In the genomic region with DNA sequence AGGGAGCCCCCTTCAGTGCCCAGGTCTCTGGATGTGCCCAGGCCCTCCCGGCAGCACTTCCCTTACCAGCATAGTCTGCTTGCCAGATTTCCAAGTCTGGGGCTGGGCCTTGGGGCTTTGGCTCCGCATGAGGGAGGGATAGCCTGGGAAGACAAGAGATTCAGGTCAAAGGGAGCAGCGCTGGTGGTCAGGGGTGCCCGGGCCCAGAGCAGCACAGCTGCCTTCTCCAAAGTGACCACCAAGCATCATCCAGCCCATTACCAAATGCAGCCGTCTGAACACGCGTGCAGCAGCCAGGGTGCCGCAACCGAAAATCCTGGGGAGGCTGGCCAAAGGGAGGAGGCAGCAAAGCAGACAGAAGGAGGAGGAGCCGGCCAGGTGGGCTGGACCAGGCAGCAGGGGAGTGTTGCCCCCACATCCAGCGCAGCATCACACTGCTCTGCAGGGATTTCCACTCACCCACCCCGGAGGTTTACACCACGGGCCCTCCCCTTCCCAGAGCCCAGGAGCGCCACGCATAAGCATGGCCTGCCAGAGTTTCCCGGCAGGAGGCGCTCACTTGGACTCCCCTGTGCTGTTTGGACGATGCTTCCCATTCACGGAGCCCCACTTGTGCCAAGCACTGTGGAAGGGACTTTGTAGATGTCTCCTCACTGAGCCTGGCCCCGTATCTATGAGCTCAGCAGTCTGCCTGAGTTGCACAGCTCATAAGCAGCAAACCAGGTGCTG, we compare ENCODE assay signal across 24 cellular contexts. TPM values are rescaled to one million over a fixed set of nuclear protein-coding genes. Genes with fewer than 3 reads are reported as not detected.
DNase-seq lines count a peak whose midpoint lies in the region; ATAC-seq and TF ChIP-seq lines count a peak whose summit lies in the region.
"Had no signal": no experiment of that assay in that cellular context is flagged by ENCODE, and none has a peak within 500 bp of the region (broad histone marks: within the 10 kb centered on the region; RNA-seq: fewer than 3 reads in every experiment).

No MANE protein-coding gene starts in this region.

- in situ Hi-C loops in ACHN (cut with HindIII; ENCODE audit: low pct_ligation_motif_present, low pct_unique_long_range_greater_than_20kb, low sequenced_read_pairs): no loop called here

- H3K27me3 Mint-ChIP-seq in GM23338 (ENCODE audit: insufficient read depth, low read depth, poor library complexity) (peaks cover 10% of the 10 kb centered on the region), WTC11 (ENCODE audit: low read depth) (no peaks in the 10 kb centered on the region)

- H3F3A ChIP-seq in GM23338 (replicated peaks; ENCODE audit: low read depth): no peaks in the 10 kb centered on the region

- H3K27me3 ChIP-seq in GM23338 (ENCODE audit: insufficient read depth): no peaks in the 10 kb centered on the region
- H3K27me3 ChIP-seq: gastrocnemius medialis had no signal

- no peaks in the 10 kb centered on the region for H3K36me3 ChIP-seq in GM23338 (ENCODE audit: insufficient read depth)
- H3K36me3 ChIP-seq: gastrocnemius medialis had no signal

- ATAC-seq in GM23338 (peak; percentile 34; the same call in 2 of the 3 replicates), WTC11 (peak; percentile 33; the same call in 1 of the 2 replicates), HG02678 (IDR thresholded peaks at IDR 0.05; ENCODE audit: unreplicated experiment) (no peak)
- ATAC-seq: gastrocnemius medialis had no signal

- H3K4me3 ChIP-seq in GM23338 (no peak overlapping the region), fibroblast of the aortic adventitia (ENCODE audit: low read depth, low read length) (no peak overlapping the region)
- H3K4me3 ChIP-seq: gastrocnemius medialis had no signal

- no peaks in the 10 kb centered on the region for H3K79me2 ChIP-seq in GM23338 (replicated peaks; ENCODE audit: insufficient read depth)

- H3K4me3 Mint-ChIP-seq in GM23338 (no peak overlapping the region), WTC11 (no peak overlapping the region)
- H3K4me3 Mint-ChIP-seq: activated CD4-positive, alpha-beta memory T cell treated with anti-CD3 and anti-CD28 coated beads, Interleukin-2, amount 10 ng/mL, durations not matched to agents 7 days and 5 days; activated naive CD4-positive, alpha-beta T cell treated with anti-CD3 and anti-CD28 coated beads, Interleukin-2, amount 10 ng/mL, durations not matched to agents 7 days and 5 days; activated T-cell treated with anti-CD3 and anti-CD28 coated beads, Interleukin-2, amount 50 U/mL, for 24 hours; CD4-positive, alpha-beta T cell; mesothelial cell of epicardium; nephron had no signal

- POLR2A ChIA-PET in WTC11 (lab: Charles Lee): no interaction called here

- TF ChIP-seq CTCF in 22Rv1 (IDR thresholded peaks at IDR 0.05) (peak; percentile 54), GM23338 (conservative IDR thresholded peaks at IDR 0.05; ENCODE audit: low read depth in 2 of 2) (peak in 1 of 2 experiments; percentile 48; a peak in 3 of 4 replicates), WTC11 (IDR thresholded peaks at IDR 0.05) (no peak), fibroblast of the aortic adventitia (IDR thresholded peaks at IDR 0.05; ENCODE audit: insufficient read depth, low read length) (peak; percentile 15)

- no peaks in the 10 kb centered on the region; the same call in 2 of the 3 replicates for H3K36me3 Mint-ChIP-seq in GM23338 (ENCODE audit: low read depth)
- no peaks in the 10 kb centered on the region for H3K36me3 Mint-ChIP-seq in WTC11
- H3K36me3 Mint-ChIP-seq: activated naive CD4-positive, alpha-beta T cell treated with anti-CD3 and anti-CD28 coated beads, Interleukin-2, amount 10 ng/mL, durations not matched to agents 7 days and 5 days; mesothelial cell of epicardium had no signal

- DNase-seq in GM23338 (ENCODE audit: low spot score): no peak
- DNase-seq in WTC11 (ENCODE audit: low spot score): peak; percentile 36
- DNase-seq in fibroblast of the aortic adventitia (ENCODE audit: low read depth): no peak
- DNase-seq in activated effector memory CD4-positive, alpha-beta T cell treated with Interleukin-2 at 50 U/mL for 16 hours: no peak
- DNase-seq in ACHN: no peak
- no peak for DNase-seq in iPS-NIHi7 (ENCODE audit: extremely low spot score)
- DNase-seq: activated CD4-positive, alpha-beta memory T cell treated with anti-CD3 and anti-CD28 coated beads, Interleukin-2, amount 10 ng/mL, durations not matched to agents 7 days and 5 days; activated naive CD4-positive, alpha-beta T cell treated with anti-CD3 and anti-CD28 coated beads, Interleukin-2, amount 10 ng/mL, durations not matched to agents 7 days and 5 days; activated T-cell treated with anti-CD3 and anti-CD28 coated beads, Interleukin-2, amount 50 U/mL, for 24 hours; aorta; CD4-positive, alpha-beta T cell; cortex of kidney; DMS79 treated with DMSO at 0.1 percent for 48 hours; gastrocnemius medialis; left cardiac atrium; NCI-H1105 treated with DMSO at 0.1 percent for 48 hours; NCI-H524 treated with DMSO at 0.1 percent for 48 hours; SHP77 treated with DMSO at 0.1 percent for 48 hours; T-helper 1 cell had no signal

- CTCF ChIA-PET in WTC11 (lab: Charles Lee): interaction anchor here (0.7 to 1.6 kb wide), 5 partner anchors 18 to 116 kb away, joined by 3 to 5 read pairs (median 3); partner anchors contain the start of gene TRIM29

- no peak overlapping the region for H3K4me2 ChIP-seq in GM23338

- no peak overlapping the region for H3K27ac Mint-ChIP-seq in GM23338
- H3K27ac Mint-ChIP-seq in WTC11: no peak overlapping the region
- H3K27ac Mint-ChIP-seq: activated CD4-positive, alpha-beta memory T cell treated with anti-CD3 and anti-CD28 coated beads, Interleukin-2, amount 10 ng/mL, durations not matched to agents 7 days and 5 days; activated naive CD4-positive, alpha-beta T cell treated with anti-CD3 and anti-CD28 coated beads, Interleukin-2, amount 10 ng/mL, durations not matched to agents 7 days and 5 days; activated T-cell treated with anti-CD3 and anti-CD28 coated beads, Interleukin-2, amount 50 U/mL, for 24 hours; CD4-positive, alpha-beta T cell; mesothelial cell of epicardium; nephron had no signal

- no peak overlapping the region for H3K27ac ChIP-seq in 22Rv1
- H3K27ac ChIP-seq in GM23338 (ENCODE audit: low read depth): no peak overlapping the region
- H3K27ac ChIP-seq: gastrocnemius medialis had no signal

- no peaks in the 10 kb centered on the region for H4K20me1 ChIP-seq in GM23338 (replicated peaks; ENCODE audit: insufficient read depth)

- no peaks in the 10 kb centered on the region for H3K4me1 ChIP-seq in GM23338 (ENCODE audit: insufficient read depth)
- H3K4me1 ChIP-seq: gastrocnemius medialis had no signal

- H3K4me1 Mint-ChIP-seq in GM23338: peaks cover 9% of the 10 kb centered on the region
- H3K4me1 Mint-ChIP-seq in WTC11: peaks cover 6% of the 10 kb centered on the region
- H3K4me1 Mint-ChIP-seq: activated CD4-positive, alpha-beta memory T cell treated with anti-CD3 and anti-CD28 coated beads, Interleukin-2, amount 10 ng/mL, durations not matched to agents 7 days and 5 days; activated naive CD4-positive, alpha-beta T cell treated with anti-CD3 and anti-CD28 coated beads, Interleukin-2, amount 10 ng/mL, durations not matched to agents 7 days and 5 days; nephron had no signal

- no peak overlapping the region for H2AFZ ChIP-seq in GM23338

- H3K9me3 Mint-ChIP-seq in GM23338: no peaks in the 10 kb centered on the region
- H3K9me3 Mint-ChIP-seq in WTC11: no peaks in the 10 kb centered on the region
- H3K9me3 Mint-ChIP-seq: activated CD4-positive, alpha-beta memory T cell treated with anti-CD3 and anti-CD28 coated beads, Interleukin-2, amount 10 ng/mL, durations not matched to agents 7 days and 5 days; activated naive CD4-positive, alpha-beta T cell treated with anti-CD3 and anti-CD28 coated beads, Interleukin-2, amount 10 ng/mL, durations not matched to agents 7 days and 5 days; activated T-cell treated with anti-CD3 and anti-CD28 coated beads, Interleukin-2, amount 50 U/mL, for 24 hours; CD4-positive, alpha-beta T cell; mesothelial cell of epicardium; nephron had no signal

- H3K9me2 ChIP-seq in GM23338 (ENCODE audit: insufficient read depth): no peaks in the 10 kb centered on the region

TF ChIP-seq in GM23338, 12 proteins besides CTCF, POLR2A, EP300 and RAD21 (continues in another document):
- TF ChIP-seq CREB1 (CRISPR knock-in tag; IDR thresholded peaks at IDR 0.05; ENCODE audit: low read depth) (no peak), JUNB (IDR thresholded peaks at IDR 0.05; ENCODE audit: unreplicated experiment) (no peak), POLR2AphosphoS5 (IDR thresholded peaks at IDR 0.05; ENCODE audit: low read depth) (no peak), EZH2 (IDR thresholded peaks at IDR 0.05; ENCODE audit: low read depth, unreplicated experiment) (no peak)

TF ChIP-seq in WTC11, 78 proteins besides CTCF, POLR2A, EP300 and RAD21:
- no peak for TF ChIP-seq FOXJ3 (CRISPR knock-in tag; IDR thresholded peaks at IDR 0.05; ENCODE audit: borderline replicate concordance)
TF ChIP-seq in WTC11: peak in this region for 0.

RNA-seq across cellular contexts. Expression of gene TRIM29, which starts 22.5 kb away (rescaled TPM):
- total RNA-seq in GM23338 (2014; rRNA removed; shearing (Covaris generic)): 0.16 and 0.28 TPM in 2 replicates
- polyA plus RNA-seq in GM23338 (2016; fragmentation: Nextera tagmentation; extraction: Ambion mirVana): not detected in 2 replicates
- total RNA-seq in WTC11 (2021) (0.11 to 0.39 TPM (median 0.27 TPM) in 3 replicates), fibroblast of the aortic adventitia (ENCODE audit: low replicate concordance) (not detected in 2 replicates)
- total RNA-seq: activated CD4-positive, alpha-beta memory T cell treated with anti-CD3 and anti-CD28 coated beads, Interleukin-2, amount 10 ng/mL, durations not matched to agents 7 days and 5 days; CD4-positive, alpha-beta T cell; LHCN-M2 had no signal
